Comparison of ENCODE assay signal across 14 cellular contexts in the genomic region with DNA sequence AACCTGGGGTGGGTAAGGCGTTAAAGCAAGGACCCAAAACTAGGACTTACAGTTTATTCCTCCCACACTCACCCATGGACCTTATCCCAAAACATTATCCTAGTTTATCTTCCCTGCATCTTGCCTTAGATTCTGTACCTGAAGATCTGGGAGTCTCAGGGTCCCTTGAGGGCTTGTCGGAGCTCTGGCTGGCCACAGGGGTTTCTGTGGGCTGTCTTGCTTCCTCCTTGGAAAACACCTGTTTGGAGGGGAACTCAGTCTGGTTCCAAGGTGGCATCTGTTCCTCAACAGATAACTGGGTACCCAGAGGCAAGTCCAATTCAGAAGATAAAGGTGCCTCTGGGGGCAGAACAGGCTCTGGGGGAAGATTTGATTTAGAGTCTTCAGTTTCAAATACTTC. TPM values are rescaled to one million over a fixed set of nuclear protein-coding genes. Genes with fewer than 3 reads are reported as not detected.
DNase-seq lines count a peak whose midpoint lies in the region; ATAC-seq and TF ChIP-seq lines count a peak whose summit lies in the region.
"Had no signal": no experiment of that assay in that cellular context is flagged by ENCODE, and none has a peak within 500 bp of the region (broad histone marks: within the 10 kb centered on the region; RNA-seq: fewer than 3 reads in every experiment).

No MANE protein-coding gene starts in this region.

- peaks cover 41% of the 10 kb centered on the region for H3K36me3 Mint-ChIP-seq in activated CD4-positive, alpha-beta T cell treated with anti-CD3 and anti-CD28 coated beads, Interleukin-2, amount 10 ng/mL, durations not matched to agents 7 days and 5 days (ENCODE audit: low read depth)
- H3K36me3 Mint-ChIP-seq in GM23338 (ENCODE audit: low read depth) (peaks cover 55% of the 10 kb centered on the region), neural crest cell (ENCODE audit: low read depth) (peaks cover 15% of the 10 kb centered on the region)
- H3K36me3 Mint-ChIP-seq in activated CD4-positive, alpha-beta memory T cell treated with anti-CD3 and anti-CD28 coated beads, Interleukin-2, amount 10 ng/mL, durations not matched to agents 7 days and 5 days (ENCODE audit: low read depth) = peaks cover 49% of the 10 kb centered on the region

- no peak overlapping the region for H3K4me2 ChIP-seq in GM23338

- no peak overlapping the region for H3K4me3 ChIP-seq in GM23338
- H3K4me3 ChIP-seq: spleen, thoracic aorta had no signal

- H3K4me1 ChIP-seq in GM23338 (ENCODE audit: insufficient read depth) = peaks cover 19% of the 10 kb centered on the region

- DNase-seq in activated CD4-positive, alpha-beta T cell treated with anti-CD3 and anti-CD28 coated beads, Interleukin-2, amount 10 ng/mL, durations not matched to agents 7 days and 5 days = no peak
- no peak for DNase-seq in activated CD4-positive, alpha-beta T cell treated with anti-CD3 and anti-CD28 coated beads, Interleukin-2, amount 50 U/mL, for 1 hour
- DNase-seq in GM23338 (ENCODE audit: low spot score) (no peak), neural crest cell (ENCODE audit: low read depth, low spot score) (no peak), dedifferentiated amniotic fluid mesenchymal stem cell (ENCODE audit: extremely low spot score) (no peak), COR-L47 (lab: John Stamatoyannopoulos, UW) (no peak)
- no peak for DNase-seq in activated CD4-positive, alpha-beta memory T cell treated with anti-CD3 and anti-CD28 coated beads, Interleukin-2, amount 10 ng/mL, durations not matched to agents 7 days and 5 days
- DNase-seq: effector CD4-positive, alpha-beta T cell; mesenchymal stem cell; NCI-H2029; NCI-H526 treated with DMSO at 0.1 percent for 48 hours; spleen had no signal

- peaks cover 29% of the 10 kb centered on the region for H3K79me2 ChIP-seq in GM23338 (replicated peaks; ENCODE audit: insufficient read depth)

- H4K20me1 ChIP-seq in GM23338 (replicated peaks; ENCODE audit: insufficient read depth) = peaks cover 4% of the 10 kb centered on the region; the same call in 1 of the 2 replicates

- no peak overlapping the region for H3K27ac ChIP-seq in GM23338 (ENCODE audit: low read depth)
- H3K27ac ChIP-seq: spleen, thoracic aorta had no signal

- TF ChIP-seq CTCF in GM23338 (conservative IDR thresholded peaks at IDR 0.05; ENCODE audit: low read depth in 2 of 2) (no peak), neural crest cell (conservative IDR thresholded peaks at IDR 0.05) (no peak)

- peaks cover 28% of the 10 kb centered on the region for H3K36me3 ChIP-seq in GM23338 (ENCODE audit: insufficient read depth)

- H3K4me1 Mint-ChIP-seq in activated CD4-positive, alpha-beta T cell treated with anti-CD3 and anti-CD28 coated beads, Interleukin-2, amount 10 ng/mL, durations not matched to agents 7 days and 5 days = peaks cover 43% of the 10 kb centered on the region
- H3K4me1 Mint-ChIP-seq in GM23338 (peaks cover 15% of the 10 kb centered on the region), neural crest cell (peaks cover 40% of the 10 kb centered on the region)
- H3K4me1 Mint-ChIP-seq in activated CD4-positive, alpha-beta memory T cell treated with anti-CD3 and anti-CD28 coated beads, Interleukin-2, amount 10 ng/mL, durations not matched to agents 7 days and 5 days = peaks cover 45% of the 10 kb centered on the region

- peak overlapping the region; percentile 84 for H3K4me3 Mint-ChIP-seq in activated CD4-positive, alpha-beta T cell treated with anti-CD3 and anti-CD28 coated beads, Interleukin-2, amount 10 ng/mL, durations not matched to agents 7 days and 5 days
- H3K4me3 Mint-ChIP-seq in GM23338 (peak overlapping the region; percentile 95), neural crest cell (peak overlapping the region; percentile 98)
- peak overlapping the region; percentile 85 for H3K4me3 Mint-ChIP-seq in activated CD4-positive, alpha-beta memory T cell treated with anti-CD3 and anti-CD28 coated beads, Interleukin-2, amount 10 ng/mL, durations not matched to agents 7 days and 5 days

- no peak for ATAC-seq in GM23338
- ATAC-seq in HG03460 (IDR thresholded peaks at IDR 0.05; ENCODE audit: unreplicated experiment) = no peak

- H2AFZ ChIP-seq in GM23338 = no peak overlapping the region

- no peaks in the 10 kb centered on the region for H3K27me3 ChIP-seq in GM23338 (ENCODE audit: insufficient read depth)
- H3K27me3 ChIP-seq: spleen had no signal

- H3K9me2 ChIP-seq in GM23338 (ENCODE audit: insufficient read depth) = no peaks in the 10 kb centered on the region

- CTCF ChIA-PET in activated CD4-positive, alpha-beta T cell treated with anti-CD3 and anti-CD28 coated beads, Interleukin-2, amount 10 ng/mL, durations not matched to agents 7 days and 5 days (lab: Charles Lee) = interaction anchor here (0.6 to 3.1 kb wide), 3 partner anchors 8 to 97 kb away, joined by 3 to 24 read pairs (median 7); partner anchors contain the start of genes GNB3 and MLF2
- CTCF ChIA-PET in activated CD4-positive, alpha-beta memory T cell treated with anti-CD3 and anti-CD28 coated beads, Interleukin-2, amount 10 ng/mL, durations not matched to agents 7 days and 5 days (lab: Charles Lee) = interaction anchor here (1.4 to 8.6 kb wide), 3 partner anchors 13 to 19 kb away, joined by 9 to 161 read pairs (median 35); partner anchors contain the start of genes SPSB2 and TPI1

- POLR2A ChIA-PET in activated CD4-positive, alpha-beta T cell treated with anti-CD3 and anti-CD28 coated beads, Interleukin-2, amount 10 ng/mL, durations not matched to agents 7 days and 5 days (lab: Charles Lee) = no interaction called here
- POLR2A ChIA-PET in activated CD4-positive, alpha-beta memory T cell treated with anti-CD3 and anti-CD28 coated beads, Interleukin-2, amount 10 ng/mL, durations not matched to agents 7 days and 5 days (lab: Charles Lee) = interaction anchor here (0.6 to 8.9 kb wide), 6 partner anchors 15 to 96 kb away, joined by 3 to 312 read pairs (median 45); partner anchors contain the start of genes CD4, MLF2, SPSB2 and TPI1

- H3K27me3 Mint-ChIP-seq in activated CD4-positive, alpha-beta T cell treated with anti-CD3 and anti-CD28 coated beads, Interleukin-2, amount 10 ng/mL, durations not matched to agents 7 days and 5 days = no peaks in the 10 kb centered on the region
- H3K27me3 Mint-ChIP-seq in GM23338 (ENCODE audit: insufficient read depth, low read depth, poor library complexity) = peaks cover 31% of the 10 kb centered on the region
- no peaks in the 10 kb centered on the region for H3K27me3 Mint-ChIP-seq in activated CD4-positive, alpha-beta memory T cell treated with anti-CD3 and anti-CD28 coated beads, Interleukin-2, amount 10 ng/mL, durations not matched to agents 7 days and 5 days
- peaks cover 2% of the 10 kb centered on the region for H3K27me3 Mint-ChIP-seq in neural crest cell (ENCODE audit: low read depth)

- peak overlapping the region; percentile 85 for H3K27ac Mint-ChIP-seq in activated CD4-positive, alpha-beta T cell treated with anti-CD3 and anti-CD28 coated beads, Interleukin-2, amount 10 ng/mL, durations not matched to agents 7 days and 5 days
- H3K27ac Mint-ChIP-seq in GM23338 (no peak overlapping the region), neural crest cell (ENCODE audit: unreplicated experiment) (no peak overlapping the region)
- peak overlapping the region; percentile 62 for H3K27ac Mint-ChIP-seq in activated CD4-positive, alpha-beta memory T cell treated with anti-CD3 and anti-CD28 coated beads, Interleukin-2, amount 10 ng/mL, durations not matched to agents 7 days and 5 days

- peaks cover 14% of the 10 kb centered on the region; the same call in 1 of the 2 replicates for H3F3A ChIP-seq in GM23338 (replicated peaks; ENCODE audit: low read depth)

- no peaks in the 10 kb centered on the region for H3K9me3 Mint-ChIP-seq in activated CD4-positive, alpha-beta T cell treated with anti-CD3 and anti-CD28 coated beads, Interleukin-2, amount 10 ng/mL, durations not matched to agents 7 days and 5 days
- H3K9me3 Mint-ChIP-seq in GM23338 = no peaks in the 10 kb centered on the region
- H3K9me3 Mint-ChIP-seq in activated CD4-positive, alpha-beta memory T cell treated with anti-CD3 and anti-CD28 coated beads, Interleukin-2, amount 10 ng/mL, durations not matched to agents 7 days and 5 days = no peaks in the 10 kb centered on the region
- no peaks in the 10 kb centered on the region for H3K9me3 Mint-ChIP-seq in neural crest cell

RNA-seq across cellular contexts. Expression of gene CDCA3, which starts 1.7 kb away (rescaled TPM):
- 100 to 1,000 TPM; 118 to 122 TPM for total RNA-seq in activated CD4-positive, alpha-beta T cell treated with anti-CD3 and anti-CD28 coated beads, Interleukin-2, amount 10 ng/mL, durations not matched to agents 7 days and 5 days
- 37.2 and 47.4 TPM in 2 replicates for total RNA-seq in GM23338 (2014; rRNA removed; shearing (Covaris generic))
- polyA plus RNA-seq in GM23338 (2016; fragmentation: Nextera tagmentation; extraction: Ambion mirVana) = 75.6 and 79.2 TPM in 2 replicates
- 100 to 1,000 TPM in 1 of 2 experiments, 10 to 100 TPM in 1; 96.5 to 101 TPM for total RNA-seq in activated CD4-positive, alpha-beta memory T cell treated with anti-CD3 and anti-CD28 coated beads, Interleukin-2, amount 10 ng/mL, durations not matched to agents 7 days and 5 days
- 67.9 and 71.7 TPM in 2 replicates for total RNA-seq in neural crest cell

RNA-seq across cellular contexts. Expression of gene USP5, which starts 2.5 kb away (rescaled TPM):
- total RNA-seq in activated CD4-positive, alpha-beta T cell treated with anti-CD3 and anti-CD28 coated beads, Interleukin-2, amount 10 ng/mL, durations not matched to agents 7 days and 5 days = 100 to 1,000 TPM; 119 to 131 TPM
- 97.2 and 109 TPM in 2 replicates for total RNA-seq in GM23338 (2014; rRNA removed; shearing (Covaris generic))
- 35.0 and 35.1 TPM in 2 replicates for polyA plus RNA-seq in GM23338 (2016; fragmentation: Nextera tagmentation; extraction: Ambion mirVana)
- total RNA-seq in activated CD4-positive, alpha-beta memory T cell treated with anti-CD3 and anti-CD28 coated beads, Interleukin-2, amount 10 ng/mL, durations not matched to agents 7 days and 5 days = 100 to 1,000 TPM in 1 of 2 experiments, 10 to 100 TPM in 1; 91.4 to 109 TPM
- 172 and 173 TPM in 2 replicates for total RNA-seq in neural crest cell

RNA-seq across cellular contexts. Expression of gene GNB3, which starts 8.7 kb away (rescaled TPM):
- not detected for total RNA-seq in activated CD4-positive, alpha-beta T cell treated with anti-CD3 and anti-CD28 coated beads, Interleukin-2, amount 10 ng/mL, durations not matched to agents 7 days and 5 days
- total RNA-seq in GM23338 (2014; rRNA removed; shearing (Covaris generic)) = 3.3 and 8.2 TPM in 2 replicates
- polyA plus RNA-seq in GM23338 (2016; fragmentation: Nextera tagmentation; extraction: Ambion mirVana) = 3.6 and 5.4 TPM in 2 replicates
- total RNA-seq in activated CD4-positive, alpha-beta memory T cell treated with anti-CD3 and anti-CD28 coated beads, Interleukin-2, amount 10 ng/mL, durations not matched to agents 7 days and 5 days = not detected
- 21.2 and 22.2 TPM in 2 replicates for total RNA-seq in neural crest cell

RNA-seq across cellular contexts. Expression of gene TPI1, which starts 17.9 kb away (rescaled TPM):
- 1,000 to 10,000 TPM in 1 of 2 experiments, 100 to 1,000 TPM in 1; 918 to 1,035 TPM for total RNA-seq in activated CD4-positive, alpha-beta T cell treated with anti-CD3 and anti-CD28 coated beads, Interleukin-2, amount 10 ng/mL, durations not matched to agents 7 days and 5 days
- total RNA-seq in GM23338 (2014; rRNA removed; shearing (Covaris generic)) = 731 and 822 TPM in 2 replicates
- polyA plus RNA-seq in GM23338 (2016; fragmentation: Nextera tagmentation; extraction: Ambion mirVana) = 737 and 748 TPM in 2 replicates
- 1,000 to 10,000 TPM; 1,228 to 1,253 TPM for total RNA-seq in activated CD4-positive, alpha-beta memory T cell treated with anti-CD3 and anti-CD28 coated beads, Interleukin-2, amount 10 ng/mL, durations not matched to agents 7 days and 5 days
- total RNA-seq in neural crest cell = 685 and 713 TPM in 2 replicates

RNA-seq across cellular contexts. Expression of gene P3H3, which starts 21.2 kb away (rescaled TPM):
- under 1 TPM in 1 of 2 experiments, not detected in 1; 0.40 TPM for total RNA-seq in activated CD4-positive, alpha-beta T cell treated with anti-CD3 and anti-CD28 coated beads, Interleukin-2, amount 10 ng/mL, durations not matched to agents 7 days and 5 days
- total RNA-seq in GM23338 (2014; rRNA removed; shearing (Covaris generic)) = 38.2 and 39.2 TPM in 2 replicates
- 15.8 and 16.4 TPM in 2 replicates for polyA plus RNA-seq in GM23338 (2016; fragmentation: Nextera tagmentation; extraction: Ambion mirVana)
- under 1 TPM; 0.18 to 0.68 TPM for total RNA-seq in activated CD4-positive, alpha-beta memory T cell treated with anti-CD3 and anti-CD28 coated beads, Interleukin-2, amount 10 ng/mL, durations not matched to agents 7 days and 5 days
- 47.4 and 52.7 TPM in 2 replicates for total RNA-seq in neural crest cell

Comparison
In these comparisons a context has a peak if more than half of its experiments do, and no peak if none do; other contexts are left out.
1. H3K27ac Mint-ChIP-seq: peak in activated CD4-positive, alpha-beta T cell treated with anti-CD3 and anti-CD28 coated beads, Interleukin-2, amount 10 ng/mL, durations not matched to agents 7 days and 5 days (single experiment) and activated CD4-positive, alpha-beta memory T cell treated with anti-CD3 and anti-CD28 coated beads, Interleukin-2, amount 10 ng/mL, durations not matched to agents 7 days and 5 days (single experiment); none in GM23338 (single experiment) and neural crest cell (single experiment).
2. Peak in every context shown above with its lines, with median percentiles within 50 percentile points of each other: H3K4me3 Mint-ChIP-seq.